1 cellular context compared by ENCODE assay signal in genomic region chr10:121088524-121088923, GRCh38.
TF ChIP-seq lines count a peak whose summit lies in the region.

No MANE protein-coding gene starts in this region.

TF ChIP-seq in H1, 55 proteins besides CTCF, POLR2A, EP300 and RAD21:
- TF ChIP-seq TEAD4 (IDR thresholded peaks at IDR 0.05; ENCODE audit: low read depth, low read length), result 0 out of 2 replicates have a peak, but pooled peaks have one; percentile 18
- no peak for TF ChIP-seq SUZ12 (IDR thresholded peaks at IDR 0.05; ENCODE audit: low read length)
